In the genomic region with DNA sequence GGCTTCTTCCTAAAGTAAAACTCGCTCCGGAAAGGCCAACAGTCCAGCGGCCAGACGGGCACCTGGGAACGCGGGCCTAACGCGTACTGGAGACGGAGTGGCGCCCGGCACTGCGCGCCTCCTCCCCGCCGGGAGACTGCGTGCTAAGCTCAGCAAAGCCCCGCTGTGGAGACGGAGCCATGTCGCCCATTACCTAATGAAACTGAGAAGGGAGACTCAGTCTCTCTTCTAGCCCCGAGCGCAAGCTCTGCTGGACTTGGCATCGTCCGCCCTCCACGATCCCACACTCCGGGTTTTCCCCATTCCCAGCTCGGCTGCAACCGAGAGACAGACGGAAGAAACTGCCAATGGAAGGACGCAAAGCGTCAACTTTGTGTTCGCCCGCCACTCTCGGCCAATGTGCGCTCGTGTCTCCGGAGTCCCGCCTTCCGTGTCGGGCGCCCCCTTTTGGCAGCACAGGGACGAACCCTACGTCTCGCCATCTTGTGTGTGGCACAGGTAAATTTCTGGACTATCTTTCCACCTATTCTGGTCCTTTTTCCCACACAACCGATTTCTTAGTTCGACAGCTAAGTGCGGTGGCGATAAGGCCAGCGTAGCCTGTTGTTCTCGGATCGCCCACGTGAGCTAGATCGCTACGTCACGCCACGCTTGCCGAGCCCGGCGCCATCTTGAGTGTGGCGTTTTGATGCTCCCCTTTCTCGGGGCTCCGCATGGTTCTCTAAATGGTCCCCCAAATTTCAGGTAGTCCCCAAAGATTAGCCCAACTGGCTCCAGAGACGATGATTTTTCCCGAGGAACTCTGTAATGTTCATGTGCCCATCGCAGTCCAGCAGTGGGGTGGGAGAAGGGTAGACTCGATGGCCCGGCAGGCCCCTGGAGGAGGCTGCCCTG, we compare ENCODE assay signal across 1 cellular context.
A peak's percentile ranks its signal among the peaks of the same experiment; 100 is the strongest.
TF ChIP-seq lines count a peak whose summit lies in the region.

No MANE protein-coding gene starts in this region.

TF ChIP-seq in H1, 55 proteins besides CTCF, POLR2A, EP300 and RAD21 (continued from another document):
- no peak for TF ChIP-seq SUZ12 (IDR thresholded peaks at IDR 0.05; ENCODE audit: low read length)
- no peak for TF ChIP-seq CTBP2 (IDR thresholded peaks at IDR 0.05; ENCODE audit: borderline replicate concordance, insufficient read depth, insufficient read length, low read length)
- TF ChIP-seq HDAC6 (IDR thresholded peaks at IDR 0.05; ENCODE audit: low read depth, low read length) = no peak
- TF ChIP-seq RBBP5 (IDR thresholded peaks at IDR 0.05; ENCODE audit: borderline replicate concordance, low read depth, low read length) = no peak
- TF ChIP-seq CBX5 (IDR thresholded peaks at IDR 0.05; ENCODE audit: low read depth, low read length) = no peak
- peak; percentile 42; the same call in 1 of the 2 replicates for TF ChIP-seq JUND (IDR thresholded peaks at IDR 0.05; ENCODE audit: low read length)
- TF ChIP-seq CREB1 (IDR thresholded peaks at IDR 0.05) = peak; percentile 86
- no peak for TF ChIP-seq KDM5A (IDR thresholded peaks at IDR 0.05; ENCODE audit: low read length)
- TF ChIP-seq BRCA1 (IDR thresholded peaks at IDR 0.05; ENCODE audit: low read depth, low read length) = no peak
- TF ChIP-seq PHF8 (conservative IDR thresholded peaks at IDR 0.05; ENCODE audit: low read depth, low read length) = peak; percentile 61
- TF ChIP-seq SP1 (IDR thresholded peaks at IDR 0.05; ENCODE audit: low read depth, low read length) = peak; percentile 99
- TF ChIP-seq TEAD4 (IDR thresholded peaks at IDR 0.05; ENCODE audit: low read depth, low read length) = no peak; the same call in 1 of the 2 replicates
- no peak for TF ChIP-seq NRF1 (IDR thresholded peaks at IDR 0.05; ENCODE audit: low read depth, low read length)
- peak; percentile 24; the same call in 1 of the 2 replicates for TF ChIP-seq RFX5 (IDR thresholded peaks at IDR 0.05; ENCODE audit: borderline replicate concordance, low read depth, low read length)
- no peak for TF ChIP-seq RNF2 (IDR thresholded peaks at IDR 0.05; ENCODE audit: borderline replicate concordance, low read depth, low read length, missing control alignments, poor library complexity, severe bottlenecking)
- 0 out of 2 replicates have a peak, but pooled peaks have one; percentile 51 for TF ChIP-seq GTF2F1 (IDR thresholded peaks at IDR 0.05; ENCODE audit: borderline replicate concordance, low read depth, low read length)
- TF ChIP-seq CHD1 (IDR thresholded peaks at IDR 0.05; ENCODE audit: low read depth, low read length) = peak; percentile 70; the same call in 1 of the 2 replicates
- TF ChIP-seq CBX8 (IDR thresholded peaks at IDR 0.05; ENCODE audit: borderline replicate concordance, low read depth, low read length) = no peak
- peak; percentile 42 for TF ChIP-seq KDM4A (IDR thresholded peaks at IDR 0.05; ENCODE audit: low read depth, low read length, severe bottlenecking)
- peak; percentile 20 for TF ChIP-seq ASH2L (IDR thresholded peaks at IDR 0.05; ENCODE audit: low read length)
- no peak for TF ChIP-seq SRF (IDR thresholded peaks at IDR 0.05; ENCODE audit: low read depth, low read length)
- no peak for TF ChIP-seq SAP30 (IDR thresholded peaks at IDR 0.05; ENCODE audit: insufficient read depth, insufficient replicate concordance, low read length)
- no peak for TF ChIP-seq MAFK (IDR thresholded peaks at IDR 0.05; ENCODE audit: low read depth, low read length)
- TF ChIP-seq POU5F1 (IDR thresholded peaks at IDR 0.05; ENCODE audit: low read depth, low read length) = no peak
- TF ChIP-seq, protein P1, sequence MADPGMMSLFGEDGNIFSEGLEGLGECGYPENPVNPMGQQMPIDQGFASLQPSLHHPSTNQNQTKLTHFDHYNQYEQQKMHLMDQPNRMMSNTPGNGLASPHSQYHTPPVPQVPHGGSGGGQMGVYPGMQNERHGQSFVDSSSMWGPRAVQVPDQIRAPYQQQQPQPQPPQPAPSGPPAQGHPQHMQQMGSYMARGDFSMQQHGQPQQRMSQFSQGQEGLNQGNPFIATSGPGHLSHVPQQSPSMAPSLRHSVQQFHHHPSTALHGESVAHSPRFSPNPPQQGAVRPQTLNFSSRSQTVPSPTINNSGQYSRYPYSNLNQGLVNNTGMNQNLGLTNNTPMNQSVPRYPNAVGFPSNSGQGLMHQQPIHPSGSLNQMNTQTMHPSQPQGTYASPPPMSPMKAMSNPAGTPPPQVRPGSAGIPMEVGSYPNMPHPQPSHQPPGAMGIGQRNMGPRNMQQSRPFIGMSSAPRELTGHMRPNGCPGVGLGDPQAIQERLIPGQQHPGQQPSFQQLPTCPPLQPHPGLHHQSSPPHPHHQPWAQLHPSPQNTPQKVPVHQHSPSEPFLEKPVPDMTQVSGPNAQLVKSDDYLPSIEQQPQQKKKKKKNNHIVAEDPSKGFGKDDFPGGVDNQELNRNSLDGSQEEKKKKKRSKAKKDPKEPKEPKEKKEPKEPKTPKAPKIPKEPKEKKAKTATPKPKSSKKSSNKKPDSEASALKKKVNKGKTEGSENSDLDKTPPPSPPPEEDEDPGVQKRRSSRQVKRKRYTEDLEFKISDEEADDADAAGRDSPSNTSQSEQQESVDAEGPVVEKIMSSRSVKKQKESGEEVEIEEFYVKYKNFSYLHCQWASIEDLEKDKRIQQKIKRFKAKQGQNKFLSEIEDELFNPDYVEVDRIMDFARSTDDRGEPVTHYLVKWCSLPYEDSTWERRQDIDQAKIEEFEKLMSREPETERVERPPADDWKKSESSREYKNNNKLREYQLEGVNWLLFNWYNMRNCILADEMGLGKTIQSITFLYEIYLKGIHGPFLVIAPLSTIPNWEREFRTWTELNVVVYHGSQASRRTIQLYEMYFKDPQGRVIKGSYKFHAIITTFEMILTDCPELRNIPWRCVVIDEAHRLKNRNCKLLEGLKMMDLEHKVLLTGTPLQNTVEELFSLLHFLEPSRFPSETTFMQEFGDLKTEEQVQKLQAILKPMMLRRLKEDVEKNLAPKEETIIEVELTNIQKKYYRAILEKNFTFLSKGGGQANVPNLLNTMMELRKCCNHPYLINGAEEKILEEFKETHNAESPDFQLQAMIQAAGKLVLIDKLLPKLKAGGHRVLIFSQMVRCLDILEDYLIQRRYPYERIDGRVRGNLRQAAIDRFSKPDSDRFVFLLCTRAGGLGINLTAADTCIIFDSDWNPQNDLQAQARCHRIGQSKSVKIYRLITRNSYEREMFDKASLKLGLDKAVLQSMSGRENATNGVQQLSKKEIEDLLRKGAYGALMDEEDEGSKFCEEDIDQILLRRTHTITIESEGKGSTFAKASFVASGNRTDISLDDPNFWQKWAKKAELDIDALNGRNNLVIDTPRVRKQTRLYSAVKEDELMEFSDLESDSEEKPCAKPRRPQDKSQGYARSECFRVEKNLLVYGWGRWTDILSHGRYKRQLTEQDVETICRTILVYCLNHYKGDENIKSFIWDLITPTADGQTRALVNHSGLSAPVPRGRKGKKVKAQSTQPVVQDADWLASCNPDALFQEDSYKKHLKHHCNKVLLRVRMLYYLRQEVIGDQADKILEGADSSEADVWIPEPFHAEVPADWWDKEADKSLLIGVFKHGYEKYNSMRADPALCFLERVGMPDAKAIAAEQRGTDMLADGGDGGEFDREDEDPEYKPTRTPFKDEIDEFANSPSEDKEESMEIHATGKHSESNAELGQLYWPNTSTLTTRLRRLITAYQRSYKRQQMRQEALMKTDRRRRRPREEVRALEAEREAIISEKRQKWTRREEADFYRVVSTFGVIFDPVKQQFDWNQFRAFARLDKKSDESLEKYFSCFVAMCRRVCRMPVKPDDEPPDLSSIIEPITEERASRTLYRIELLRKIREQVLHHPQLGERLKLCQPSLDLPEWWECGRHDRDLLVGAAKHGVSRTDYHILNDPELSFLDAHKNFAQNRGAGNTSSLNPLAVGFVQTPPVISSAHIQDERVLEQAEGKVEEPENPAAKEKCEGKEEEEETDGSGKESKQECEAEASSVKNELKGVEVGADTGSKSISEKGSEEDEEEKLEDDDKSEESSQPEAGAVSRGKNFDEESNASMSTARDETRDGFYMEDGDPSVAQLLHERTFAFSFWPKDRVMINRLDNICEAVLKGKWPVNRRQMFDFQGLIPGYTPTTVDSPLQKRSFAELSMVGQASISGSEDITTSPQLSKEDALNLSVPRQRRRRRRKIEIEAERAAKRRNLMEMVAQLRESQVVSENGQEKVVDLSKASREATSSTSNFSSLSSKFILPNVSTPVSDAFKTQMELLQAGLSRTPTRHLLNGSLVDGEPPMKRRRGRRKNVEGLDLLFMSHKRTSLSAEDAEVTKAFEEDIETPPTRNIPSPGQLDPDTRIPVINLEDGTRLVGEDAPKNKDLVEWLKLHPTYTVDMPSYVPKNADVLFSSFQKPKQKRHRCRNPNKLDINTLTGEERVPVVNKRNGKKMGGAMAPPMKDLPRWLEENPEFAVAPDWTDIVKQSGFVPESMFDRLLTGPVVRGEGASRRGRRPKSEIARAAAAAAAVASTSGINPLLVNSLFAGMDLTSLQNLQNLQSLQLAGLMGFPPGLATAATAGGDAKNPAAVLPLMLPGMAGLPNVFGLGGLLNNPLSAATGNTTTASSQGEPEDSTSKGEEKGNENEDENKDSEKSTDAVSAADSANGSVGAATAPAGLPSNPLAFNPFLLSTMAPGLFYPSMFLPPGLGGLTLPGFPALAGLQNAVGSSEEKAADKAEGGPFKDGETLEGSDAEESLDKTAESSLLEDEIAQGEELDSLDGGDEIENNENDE (IDR thresholded peaks at IDR 0.05; ENCODE audit: insufficient replicate concordance, low read length) = no peak
- no peak for TF ChIP-seq CEBPB (IDR thresholded peaks at IDR 0.05; ENCODE audit: low read depth, low read length)
- TF ChIP-seq NANOG (IDR thresholded peaks at IDR 0.05; ENCODE audit: insufficient read depth, low read depth, low read length, poor library complexity, severe bottlenecking) = no peak
- TF ChIP-seq SP4 (IDR thresholded peaks at IDR 0.05; ENCODE audit: low read length) = peak; percentile 87
- TF ChIP-seq SIRT6 (IDR thresholded peaks at IDR 0.05; ENCODE audit: low read length) = no peak
- TF ChIP-seq POLR2AphosphoS5 (IDR thresholded peaks at IDR 0.05; ENCODE audit: low read depth, low read length) = peak; percentile 93; the same call in 1 of the 2 replicates
- TF ChIP-seq TAF1 (IDR thresholded peaks at IDR 0.05; ENCODE audit: low read depth, low read length) = peak; percentile 99
- TF ChIP-seq EGR1 (IDR thresholded peaks at IDR 0.05; ENCODE audit: borderline replicate concordance, low read depth, low read length) = no peak
- peak; percentile 77 for TF ChIP-seq SP2 (IDR thresholded peaks at IDR 0.05; ENCODE audit: low read length)
- TF ChIP-seq EZH2 (IDR thresholded peaks at IDR 0.05; ENCODE audit: low read depth, low read length, severe bottlenecking) = no peak
- no peak for TF ChIP-seq ATF3 (IDR thresholded peaks at IDR 0.05; ENCODE audit: insufficient read depth, low read depth, low read length)
- peak; percentile 100 for TF ChIP-seq YY1 (IDR thresholded peaks at IDR 0.05; ENCODE audit: low read depth, low read length)
- TF ChIP-seq TCF12 (IDR thresholded peaks at IDR 0.05; ENCODE audit: low read depth, low read length) = no peak
- TF ChIP-seq SIN3A (conservative IDR thresholded peaks at IDR 0.05 in 1 of 2, IDR thresholded peaks at IDR 0.05 in 1 of 2; ENCODE audit: low read depth in 1 of 2, low read length in 2 of 2) = no peak; a peak in 1 of 4 replicates
- no peak for TF ChIP-seq KDM1A (IDR thresholded peaks at IDR 0.05; ENCODE audit: borderline replicate concordance, low read length)
- peak; percentile 94 for TF ChIP-seq TBP (IDR thresholded peaks at IDR 0.05; ENCODE audit: low read depth, low read length)
- peak; percentile 87 for TF ChIP-seq CHD2 (IDR thresholded peaks at IDR 0.05; ENCODE audit: low read length)
- TF ChIP-seq FOSL1 (IDR thresholded peaks at IDR 0.05; ENCODE audit: insufficient read depth, low read depth, low read length) = no peak
- no peak for TF ChIP-seq JUN (IDR thresholded peaks at IDR 0.05; ENCODE audit: low read depth, low read length)
- TF ChIP-seq USF2 (IDR thresholded peaks at IDR 0.05; ENCODE audit: low read length) = peak; percentile 38
- no peak for TF ChIP-seq ZNF274 (IDR thresholded peaks at IDR 0.05; ENCODE audit: borderline replicate concordance, extremely low read depth, low read length)
- no peak for TF ChIP-seq GABPA (IDR thresholded peaks at IDR 0.05; ENCODE audit: borderline replicate concordance, insufficient read depth, low read length)
- TF ChIP-seq BCL11A (IDR thresholded peaks at IDR 0.05; ENCODE audit: low read depth in 2 of 2, low read length in 2 of 2) = no peak
- TF ChIP-seq RXRA (IDR thresholded peaks at IDR 0.05; ENCODE audit: insufficient read depth, low read depth, low read length) = no peak
- TF ChIP-seq MAX (IDR thresholded peaks at IDR 0.05) = peak; percentile 82; the same call in 1 of the 2 replicates
- peak; percentile 93 for TF ChIP-seq TAF7 (optimal IDR thresholded peaks at IDR 0.05; ENCODE audit: borderline replicate concordance, low read depth, low read length)
- TF ChIP-seq ATF2 (IDR thresholded peaks at IDR 0.05; ENCODE audit: low read length) = peak; percentile 74; the same call in 1 of the 2 replicates
- peak; percentile 40; the same call in 1 of the 2 replicates for TF ChIP-seq SIX5 (IDR thresholded peaks at IDR 0.05; ENCODE audit: low read depth, low read length)
- TF ChIP-seq HDAC2 (IDR thresholded peaks at IDR 0.05; ENCODE audit: borderline replicate concordance in 1 of 2, low read depth in 2 of 2, low read length in 2 of 2) = no peak
- TF ChIP-seq, protein P2, sequence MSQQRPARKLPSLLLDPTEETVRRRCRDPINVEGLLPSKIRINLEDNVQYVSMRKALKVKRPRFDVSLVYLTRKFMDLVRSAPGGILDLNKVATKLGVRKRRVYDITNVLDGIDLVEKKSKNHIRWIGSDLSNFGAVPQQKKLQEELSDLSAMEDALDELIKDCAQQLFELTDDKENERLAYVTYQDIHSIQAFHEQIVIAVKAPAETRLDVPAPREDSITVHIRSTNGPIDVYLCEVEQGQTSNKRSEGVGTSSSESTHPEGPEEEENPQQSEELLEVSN (IDR thresholded peaks at IDR 0.05) = peak; percentile 26; the same call in 1 of the 2 replicates
